Comparison of ENCODE assay signal across 8 cellular contexts in genomic region chr4:125313497-125313896, GRCh38. TPM values are rescaled to one million over a fixed set of nuclear protein-coding genes. Genes with fewer than 3 reads are reported as not detected.
DNase-seq lines count a peak whose midpoint lies in the region; ATAC-seq and TF ChIP-seq lines count a peak whose summit lies in the region.

No MANE protein-coding gene starts in this region.

- TF ChIP-seq CTCF in Panc1 (IDR thresholded peaks at IDR 0.05) = peak; percentile 62; the same call in 1 of the 2 replicates
- peak; percentile 76 for TF ChIP-seq CTCF in cardiac fibroblast (IDR thresholded peaks at IDR 0.05; ENCODE audit: low read depth, low read length)
- TF ChIP-seq CTCF in liver (IDR thresholded peaks at IDR 0.05; ENCODE audit: low read depth, low read length, missing input control) = peak; percentile 92
- peak; percentile 64 to 86 (median 71) for TF ChIP-seq CTCF in transverse colon (IDR thresholded peaks at IDR 0.05)

- 3% methylated on average over 7 of the region's 7 CpGs for WGBS in liver
- 0 to 2% methylated on average over 7 of the region's 7 CpGs for WGBS in transverse colon (ENCODE audit: low coverage in 1 of 2), 2 donors

- H3K27ac ChIP-seq in Panc1 (ENCODE audit: low read length) (peak overlapping the region; percentile 74; the same call in 1 of the 2 replicates), liver (ENCODE audit: low read depth in 1 of 2, low read length in 2 of 2) (no peak overlapping the region), transverse colon (peak overlapping the region in 3 of 4 donors; percentile 82 to 93 (median 93))

- intact Hi-C loops in Panc1 (cut with micrococcal nuclease; ENCODE audit: unreplicated experiment) (loop anchor here (1.0 to 10.0 kb wide), 3 partner anchors 438 to 1291 kb away; no protein-coding TSS in a partner anchor), transverse colon (cut with DNase I; ENCODE audit: low total_unique reads) (loop anchor here (10.0 kb wide), 1 partner anchor 161 kb away; no protein-coding TSS in a partner anchor)

- H3K9ac ChIP-seq in liver (ENCODE audit: low read depth in 1 of 2, low read length in 2 of 2) = peak overlapping the region in 1 of 2 donors; percentile 51

- H3K27me3 ChIP-seq in MG63 (no peaks in the 10 kb centered on the region; the same call in 1 of the 2 replicates), Panc1 (ENCODE audit: control insufficient read depth, insufficient read depth, low read length) (no peaks in the 10 kb centered on the region), liver (ENCODE audit: control insufficient read depth in 4 of 4, insufficient read depth in 4 of 4, low read length in 3 of 4) (no peaks in the 10 kb centered on the region), transverse colon (peaks cover 45% of the 10 kb centered on the region)

- H3K4me3 ChIP-seq in MG63 (no peak overlapping the region), Panc1 (ENCODE audit: low read depth in 2 of 2, low read length in 2 of 2) (no peak overlapping the region), cardiac fibroblast (replicated peaks in 1 of 2; ENCODE audit: low read depth in 2 of 2, low read length in 2 of 2) (no peak overlapping the region), liver (ENCODE audit: low read depth in 1 of 3, low read length in 3 of 3) (no peak overlapping the region), transverse colon (no peak overlapping the region)

- DNase-seq in A172 (ENCODE audit: low spot score) (peak; percentile 72), GDM1 (lab: John Stamatoyannopoulos, UW) (peak; percentile 44), HCEC 1CT (peak; percentile 77), MG63 (peak; percentile 31), Panc1 (ENCODE audit: low read depth, low spot score) (no peak), cardiac fibroblast (ENCODE audit: low read depth in 2 of 2) (peak; percentile 94), transverse colon (no peak)

- peak; percentile 98 to 99 for TF ChIP-seq RAD21 in liver (IDR thresholded peaks at IDR 0.05)

- CTCF ChIA-PET in Panc1 (lab: Charles Lee) = interaction anchor here (0.6 kb wide), 1 partner anchor 655 kb away, joined by 3 read pairs; no protein-coding TSS in a partner anchor

- POLR2A ChIA-PET in Panc1 (lab: Charles Lee) = no interaction called here

- no peak for ATAC-seq in Panc1

- no peak for TF ChIP-seq EP300 in transverse colon (IDR thresholded peaks at IDR 0.05; ENCODE audit: low read depth)

- no peak for TF ChIP-seq POLR2A in transverse colon (IDR thresholded peaks at IDR 0.05)

- no TSS peak for BruUV-seq in Panc1 (replicated peaks; lab: Mats Ljungman, UMichigan)

- in situ Hi-C loops in Panc1 (cut with HindIII; ENCODE audit: low pct_unique_long_range_greater_than_20kb, low sequenced_read_pairs) (no loop called here), transverse colon (cut with MboI; ENCODE audit: low pct_ligation_motif_present in 1 of 4, low pct_unique_long_range_greater_than_20kb in 1 of 4, low sequenced_read_pairs in 3 of 4) (loop anchor here (5.0 to 25.0 kb wide), 3 partner anchors 424 to 431 kb away; no protein-coding TSS in a partner anchor)

- no peaks in the 10 kb centered on the region for H3K9me3 ChIP-seq in MG63
- no peaks in the 10 kb centered on the region for H3K9me3 ChIP-seq in Panc1 (ENCODE audit: control insufficient read depth, insufficient read depth, low read depth, low read length)
- H3K9me3 ChIP-seq in liver (ENCODE audit: control insufficient read depth in 4 of 4, low read length in 3 of 4) = no peaks in the 10 kb centered on the region
- no peaks in the 10 kb centered on the region for H3K9me3 ChIP-seq in transverse colon

- H3K4me1 ChIP-seq in Panc1 (ENCODE audit: control insufficient read depth, insufficient read depth, low read length) (peaks cover 7% of the 10 kb centered on the region), liver (ENCODE audit: control insufficient read depth in 4 of 4, insufficient read depth in 4 of 4, low read length in 3 of 4) (peaks cover 4 to 38% (median 22%) of the 10 kb centered on the region in 4 donors), transverse colon (peaks cover 0 to 16% (median 7%) of the 10 kb centered on the region in 4 donors)

- peaks cover 15% of the 10 kb centered on the region for H3K36me3 ChIP-seq in MG63
- H3K36me3 ChIP-seq in Panc1 (ENCODE audit: control insufficient read depth, insufficient read depth, low read length) = no peaks in the 10 kb centered on the region; the same call in 1 of the 2 replicates
- no peaks in the 10 kb centered on the region for H3K36me3 ChIP-seq in liver (ENCODE audit: control insufficient read depth in 4 of 4, insufficient read depth in 3 of 4, low read depth in 1 of 4, low read length in 3 of 4)
- H3K36me3 ChIP-seq in transverse colon = no peaks in the 10 kb centered on the region

TF ChIP-seq in liver, 16 proteins besides CTCF, POLR2A, EP300 and RAD21:
- no peak for TF ChIP-seq FOXA2 (IDR thresholded peaks at IDR 0.05)
- no peak for TF ChIP-seq EGR1 (IDR thresholded peaks at IDR 0.05; ENCODE audit: low read depth in 2 of 2)
- no peak for TF ChIP-seq HNF4G (IDR thresholded peaks at IDR 0.05)
- TF ChIP-seq HNF4A (conservative IDR thresholded peaks at IDR 0.05) = no peak
- TF ChIP-seq FOXA1 (IDR thresholded peaks at IDR 0.05) = no peak
- TF ChIP-seq, protein P1, sequence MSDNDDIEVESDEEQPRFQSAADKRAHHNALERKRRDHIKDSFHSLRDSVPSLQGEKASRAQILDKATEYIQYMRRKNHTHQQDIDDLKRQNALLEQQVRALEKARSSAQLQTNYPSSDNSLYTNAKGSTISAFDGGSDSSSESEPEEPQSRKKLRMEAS (IDR thresholded peaks at IDR 0.05) = no peak
- no peak for TF ChIP-seq SP1 (IDR thresholded peaks at IDR 0.05)
- no peak for TF ChIP-seq ATF3 (IDR thresholded peaks at IDR 0.05)
- no peak for TF ChIP-seq YY1 (IDR thresholded peaks at IDR 0.05)
- no peak for TF ChIP-seq GABPA (IDR thresholded peaks at IDR 0.05 in 1 of 2, conservative IDR thresholded peaks at IDR 0.05 in 1 of 2)
- no peak for TF ChIP-seq NR2F2 (IDR thresholded peaks at IDR 0.05)
- TF ChIP-seq ZBTB33 (IDR thresholded peaks at IDR 0.05) = no peak
- no peak for TF ChIP-seq JUND (IDR thresholded peaks at IDR 0.05)
- no peak for TF ChIP-seq TAF1 (conservative IDR thresholded peaks at IDR 0.05)
- TF ChIP-seq REST (IDR thresholded peaks at IDR 0.05) = no peak
- TF ChIP-seq RXRA (IDR thresholded peaks at IDR 0.05) = no peak

RNA-seq across cellular contexts. Expression of gene FAT4, which starts 1.3 kb away (rescaled TPM):
- total RNA-seq in A172 (2014; rRNA removed; shearing (Covaris generic)) = 2.7 and 3.2 TPM in 2 replicates
- total RNA-seq in MG63 (2014; rRNA removed; shearing (Covaris generic); ENCODE audit: low replicate concordance) = 4.1 and 5.6 TPM in 2 replicates
- total RNA-seq in Panc1 (2021; ENCODE audit: unreplicated experiment) (11.8 TPM), liver (10 to 100 TPM in 1 of 2 donors, 1 to 10 TPM in 1; 7.2 to 11.5 TPM), transverse colon (10 to 100 TPM in 2 of 4 donors, 1 to 10 TPM in 2; 4.1 to 15.9 (median 9.3) TPM)
- polyA plus RNA-seq in Panc1 (2012; ENCODE audit: insufficient read length) = 4.3 TPM
- polyA plus RNA-seq in liver = under 1 TPM; 0.90 to 0.96 TPM

Comparison
In these comparisons a context has a peak if more than half of its experiments do, and no peak if none do; other contexts are left out.
1. DNase-seq: peak in A172 (single experiment), GDM1 (single experiment), HCEC 1CT (single experiment), MG63 (single experiment) and cardiac fibroblast (2 of 2); none in Panc1 (single experiment) and transverse colon (single experiment).
2. H3K27ac ChIP-seq: peak in Panc1 (single experiment) and transverse colon (3 of 4); none in liver (0 of 2).
3. Peak in every context shown above with its lines, with median percentiles within 50 percentile points of each other: CTCF ChIP-seq.